Comparison of ENCODE assay signal across 15 cellular contexts in genomic region chr18:48519431-48520100, GRCh38. TPM values are rescaled to one million over a fixed set of nuclear protein-coding genes. Genes with fewer than 3 reads are reported as not detected.
DNase-seq lines count a peak whose midpoint lies in the region; FAIRE-seq and TF ChIP-seq lines count a peak whose summit lies in the region.
"Had no signal": no experiment of that assay in that cellular context is flagged by ENCODE, and none has a peak within 500 bp of the region (broad histone marks: within the 10 kb centered on the region; RNA-seq: fewer than 3 reads in every experiment).

No MANE protein-coding gene starts in this region.

- FAIRE-seq in bronchial epithelial cell (lab: Jason Lieb, UNC): no peak
- no peak for FAIRE-seq in GM12892 (lab: Jason Lieb, UNC)
- FAIRE-seq: A204.1, GM19239, H1 had no signal

- no peaks in the 10 kb centered on the region for H3K27me3 ChIP-seq in bronchial epithelial cell (ENCODE audit: control insufficient read depth, insufficient read depth, low read length)

- H3K4me3 ChIP-seq in bronchial epithelial cell (ENCODE audit: low read depth, low read length) (no peak overlapping the region), fibroblast of pulmonary artery (replicated peaks; ENCODE audit: low read depth, low read length) (no peak overlapping the region)
- H3K4me3 ChIP-seq: HAP-1 had no signal

- TF ChIP-seq POLR2A in GM12892 (IDR thresholded peaks at IDR 0.05; ENCODE audit: low read depth, low read length): no peak

- DNase-seq in HT1080 (ENCODE audit: low read depth) (peak; percentile 62), bronchial epithelial cell (ENCODE audit: low read depth) (peak; percentile 62), fibroblast of pulmonary artery (ENCODE audit: low read depth) (peak; percentile 23), lung microvascular endothelial cell (ENCODE audit: low read depth in 2 of 2) (peak; percentile 58 to 63), AML-193 (lab: John Stamatoyannopoulos, UW) (no peak), GM12892 (ENCODE audit: insufficient read length) (no peak)
- no peak for DNase-seq in stimulated activated CD4-positive, alpha-beta T cell treated with anti-CD3 and anti-CD28 coated beads, Interleukin-1b, Interleukin-23, amount 100 ng/mL, for 48 hours
- DNase-seq: ACHN; Caco-2; CD4-positive, alpha-beta T cell; GDM1 had no signal

- no peaks in the 10 kb centered on the region for H3K36me3 ChIP-seq in bronchial epithelial cell (ENCODE audit: control insufficient read depth, insufficient read depth, low read length)
- H3K36me3 ChIP-seq: HAP-1 had no signal

- TF ChIP-seq CTCF in bronchial epithelial cell (IDR thresholded peaks at IDR 0.05; ENCODE audit: insufficient read depth, low read length, severe bottlenecking) (no peak), fibroblast of pulmonary artery (IDR thresholded peaks at IDR 0.05; ENCODE audit: low read length, missing control alignments) (no peak)

RNA-seq across cellular contexts. Expression of gene CTIF, which starts 19.3 kb away (rescaled TPM):
- 18.9 and 19.8 TPM in 2 replicates for total RNA-seq in HT1080 (2014; rRNA removed; shearing (Covaris generic))
- polyA plus RNA-seq in HT1080 (2015; cell fraction: cytosol; rRNA removed): 16.1 and 21.8 TPM in 2 replicates
- 115 and 121 TPM in 2 replicates for polyA plus RNA-seq in HT1080 (2015; cell fraction: nucleus; rRNA removed)
- total RNA-seq in bronchial epithelial cell: 15.0 and 16.1 TPM in 2 replicates
- 12.4 and 18.1 TPM in 2 replicates for total RNA-seq in lung microvascular endothelial cell
- polyA plus RNA-seq in GM12892 (2012; ENCODE audit: missing spikeins): 4.1 TPM

Comparison
In these comparisons a context has a peak if more than half of its experiments do, and no peak if none do; other contexts are left out.
1. DNase-seq: peak in HT1080 (single experiment), bronchial epithelial cell (single experiment), fibroblast of pulmonary artery (single experiment) and lung microvascular endothelial cell (2 of 2); none in stimulated activated CD4-positive, alpha-beta T cell treated with anti-CD3 and anti-CD28 coated beads, Interleukin-1b, Interleukin-23, amount 100 ng/mL, for 48 hours (single experiment), AML-193 (0 of 2) and GM12892 (single experiment).